1 cellular context compared by ENCODE assay signal in the genomic region with DNA sequence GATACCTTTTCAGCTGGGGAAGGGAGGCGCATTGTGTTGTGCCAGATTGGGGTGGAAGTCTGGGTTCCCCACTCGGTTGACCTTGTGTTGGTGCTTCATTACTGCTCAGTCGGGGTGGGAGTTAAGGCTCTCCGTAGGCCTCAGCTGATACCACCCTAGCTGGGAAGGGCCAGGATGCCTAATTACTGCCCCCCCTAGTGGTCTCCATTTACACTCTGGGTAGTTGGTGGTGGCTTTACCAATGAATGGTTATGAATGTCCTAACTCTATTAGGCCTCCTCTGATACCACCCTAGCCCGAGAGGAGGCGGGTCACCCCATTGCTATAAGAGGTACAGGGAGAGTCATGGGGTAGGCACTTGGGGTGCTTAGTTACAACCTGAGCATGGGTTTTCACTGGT.
TF ChIP-seq lines count a peak whose summit lies in the region.

No MANE protein-coding gene starts in this region.

TF ChIP-seq in H1, 55 proteins besides CTCF, POLR2A, EP300 and RAD21:
- TF ChIP-seq SP1 (IDR thresholded peaks at IDR 0.05; ENCODE audit: low read depth, low read length) (no peak), TCF12 (IDR thresholded peaks at IDR 0.05; ENCODE audit: low read depth, low read length) (no peak), TAF1 (IDR thresholded peaks at IDR 0.05; ENCODE audit: low read depth, low read length) (no peak), JUND (IDR thresholded peaks at IDR 0.05; ENCODE audit: low read length) (no peak), E2F6 (IDR thresholded peaks at IDR 0.05) (no peak)
TF ChIP-seq in H1: peak in this region for 0.
